ENCODE assay signal across 1 cellular context in genomic region chr2:164792316-164793127, GRCh38.
TF ChIP-seq lines count a peak whose summit lies in the region.

No MANE protein-coding gene starts in this region.

TF ChIP-seq in endothelial cell of umbilical vein, 7 proteins besides CTCF, POLR2A, EP300 and RAD21 (continued from another document):
- TF ChIP-seq JUN (IDR thresholded peaks at IDR 0.05; ENCODE audit: borderline replicate concordance, insufficient read depth, insufficient read length, low read depth) (no peak), POLR2AphosphoS5 (IDR thresholded peaks at IDR 0.05; ENCODE audit: insufficient read depth, low read depth, low read length) (no peak)
